In genomic region chr1:65309317-65310077, GRCh38 we compare ENCODE assay signal across 1 cellular context.
TF ChIP-seq lines count a peak whose summit lies in the region.

Gene DNAJC6, plus strand, starts transcription at chr1:65309543. Its CDS starts 203 bp downstream, at chr1:65309746.

TF ChIP-seq in WTC11, 78 proteins besides CTCF, POLR2A, EP300 and RAD21 (continued from another document):
- TF ChIP-seq E2F4 (CRISPR knock-in tag; IDR thresholded peaks at IDR 0.05; ENCODE audit: borderline replicate concordance, low read depth) (peak; percentile 67), SOX15 (CRISPR knock-in tag; IDR thresholded peaks at IDR 0.05) (no peak), MYBL2 (CRISPR knock-in tag; IDR thresholded peaks at IDR 0.05) (peak; percentile 85), NFYB (CRISPR knock-in tag; conservative IDR thresholded peaks at IDR 0.05; ENCODE audit: low read depth) (peak; percentile 36; the same call in 1 of the 2 replicates), MXD4 (CRISPR knock-in tag; IDR thresholded peaks at IDR 0.05; ENCODE audit: borderline replicate concordance) (no peak), TEAD1 (CRISPR knock-in tag; IDR thresholded peaks at IDR 0.05) (peak; percentile 93), CREM (CRISPR knock-in tag; IDR thresholded peaks at IDR 0.05) (peak; percentile 69; the same call in 1 of the 2 replicates), ZSCAN18 (CRISPR knock-in tag; IDR thresholded peaks at IDR 0.05) (no peak), AFF4 (CRISPR knock-in tag; IDR thresholded peaks at IDR 0.05; ENCODE audit: borderline replicate concordance) (no peak), ZNF416 (CRISPR knock-in tag; IDR thresholded peaks at IDR 0.05) (no peak), OVOL2 (CRISPR knock-in tag; IDR thresholded peaks at IDR 0.05; ENCODE audit: borderline replicate concordance) (no peak), ZBTB21 (CRISPR knock-in tag; IDR thresholded peaks at IDR 0.05; ENCODE audit: borderline replicate concordance) (no peak), CBFB (CRISPR knock-in tag; IDR thresholded peaks at IDR 0.05; ENCODE audit: low read depth) (no peak), IRF2 (CRISPR knock-in tag; IDR thresholded peaks at IDR 0.05; ENCODE audit: borderline replicate concordance, low read depth) (peak; percentile 48; the same call in 1 of the 2 replicates), HMGA2 (CRISPR knock-in tag; IDR thresholded peaks at IDR 0.05) (no peak), ELF4 (CRISPR knock-in tag; IDR thresholded peaks at IDR 0.05; ENCODE audit: low read depth) (peak; percentile 89), ZNF425 (CRISPR knock-in tag; conservative IDR thresholded peaks at IDR 0.05) (no peak), SMAD3 (CRISPR knock-in tag; IDR thresholded peaks at IDR 0.05; ENCODE audit: borderline replicate concordance) (peak; percentile 92), CREB1 (CRISPR knock-in tag; IDR thresholded peaks at IDR 0.05) (peak; percentile 92), ZMAT4 (CRISPR knock-in tag; IDR thresholded peaks at IDR 0.05) (no peak)
- TF ChIP-seq, protein P1, sequence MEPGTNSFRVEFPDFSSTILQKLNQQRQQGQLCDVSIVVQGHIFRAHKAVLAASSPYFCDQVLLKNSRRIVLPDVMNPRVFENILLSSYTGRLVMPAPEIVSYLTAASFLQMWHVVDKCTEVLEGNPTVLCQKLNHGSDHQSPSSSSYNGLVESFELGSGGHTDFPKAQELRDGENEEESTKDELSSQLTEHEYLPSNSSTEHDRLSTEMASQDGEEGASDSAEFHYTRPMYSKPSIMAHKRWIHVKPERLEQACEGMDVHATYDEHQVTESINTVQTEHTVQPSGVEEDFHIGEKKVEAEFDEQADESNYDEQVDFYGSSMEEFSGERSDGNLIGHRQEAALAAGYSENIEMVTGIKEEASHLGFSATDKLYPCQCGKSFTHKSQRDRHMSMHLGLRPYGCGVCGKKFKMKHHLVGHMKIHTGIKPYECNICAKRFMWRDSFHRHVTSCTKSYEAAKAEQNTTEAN (CRISPR knock-in tag; IDR thresholded peaks at IDR 0.05), result peak; percentile 91
- TF ChIP-seq, protein P2, sequence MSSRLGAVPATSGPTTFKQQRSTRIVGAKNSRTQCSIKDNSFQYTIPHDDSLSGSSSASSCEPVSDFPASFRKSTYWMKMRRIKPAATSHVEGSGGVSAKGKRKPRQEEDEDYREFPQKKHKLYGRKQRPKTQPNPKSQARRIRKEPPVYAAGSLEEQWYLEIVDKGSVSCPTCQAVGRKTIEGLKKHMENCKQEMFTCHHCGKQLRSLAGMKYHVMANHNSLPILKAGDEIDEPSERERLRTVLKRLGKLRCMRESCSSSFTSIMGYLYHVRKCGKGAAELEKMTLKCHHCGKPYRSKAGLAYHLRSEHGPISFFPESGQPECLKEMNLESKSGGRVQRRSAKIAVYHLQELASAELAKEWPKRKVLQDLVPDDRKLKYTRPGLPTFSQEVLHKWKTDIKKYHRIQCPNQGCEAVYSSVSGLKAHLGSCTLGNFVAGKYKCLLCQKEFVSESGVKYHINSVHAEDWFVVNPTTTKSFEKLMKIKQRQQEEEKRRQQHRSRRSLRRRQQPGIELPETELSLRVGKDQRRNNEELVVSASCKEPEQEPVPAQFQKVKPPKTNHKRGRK (CRISPR knock-in tag; IDR thresholded peaks at IDR 0.05; ENCODE audit: borderline replicate concordance), result no peak
- TF ChIP-seq, protein P3, sequence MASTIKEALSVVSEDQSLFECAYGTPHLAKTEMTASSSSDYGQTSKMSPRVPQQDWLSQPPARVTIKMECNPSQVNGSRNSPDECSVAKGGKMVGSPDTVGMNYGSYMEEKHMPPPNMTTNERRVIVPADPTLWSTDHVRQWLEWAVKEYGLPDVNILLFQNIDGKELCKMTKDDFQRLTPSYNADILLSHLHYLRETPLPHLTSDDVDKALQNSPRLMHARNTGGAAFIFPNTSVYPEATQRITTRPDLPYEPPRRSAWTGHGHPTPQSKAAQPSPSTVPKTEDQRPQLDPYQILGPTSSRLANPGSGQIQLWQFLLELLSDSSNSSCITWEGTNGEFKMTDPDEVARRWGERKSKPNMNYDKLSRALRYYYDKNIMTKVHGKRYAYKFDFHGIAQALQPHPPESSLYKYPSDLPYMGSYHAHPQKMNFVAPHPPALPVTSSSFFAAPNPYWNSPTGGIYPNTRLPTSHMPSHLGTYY (CRISPR knock-in tag; IDR thresholded peaks at IDR 0.05), result no peak
- TF ChIP-seq, protein P4, sequence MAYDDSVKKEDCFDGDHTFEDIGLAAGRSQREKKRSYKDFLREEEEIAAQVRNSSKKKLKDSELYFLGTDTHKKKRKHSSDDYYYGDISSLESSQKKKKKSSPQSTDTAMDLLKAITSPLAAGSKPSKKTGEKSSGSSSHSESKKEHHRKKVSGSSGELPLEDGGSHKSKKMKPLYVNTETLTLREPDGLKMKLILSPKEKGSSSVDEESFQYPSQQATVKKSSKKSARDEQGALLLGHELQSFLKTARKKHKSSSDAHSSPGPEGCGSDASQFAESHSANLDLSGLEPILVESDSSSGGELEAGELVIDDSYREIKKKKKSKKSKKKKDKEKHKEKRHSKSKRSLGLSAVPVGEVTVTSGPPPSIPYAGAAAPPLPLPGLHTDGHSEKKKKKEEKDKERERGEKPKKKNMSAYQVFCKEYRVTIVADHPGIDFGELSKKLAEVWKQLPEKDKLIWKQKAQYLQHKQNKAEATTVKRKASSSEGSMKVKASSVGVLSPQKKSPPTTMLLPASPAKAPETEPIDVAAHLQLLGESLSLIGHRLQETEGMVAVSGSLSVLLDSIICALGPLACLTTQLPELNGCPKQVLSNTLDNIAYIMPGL (CRISPR knock-in tag; IDR thresholded peaks at IDR 0.05), result peak; percentile 71; the same call in 1 of the 2 replicates
- TF ChIP-seq, protein P5, sequence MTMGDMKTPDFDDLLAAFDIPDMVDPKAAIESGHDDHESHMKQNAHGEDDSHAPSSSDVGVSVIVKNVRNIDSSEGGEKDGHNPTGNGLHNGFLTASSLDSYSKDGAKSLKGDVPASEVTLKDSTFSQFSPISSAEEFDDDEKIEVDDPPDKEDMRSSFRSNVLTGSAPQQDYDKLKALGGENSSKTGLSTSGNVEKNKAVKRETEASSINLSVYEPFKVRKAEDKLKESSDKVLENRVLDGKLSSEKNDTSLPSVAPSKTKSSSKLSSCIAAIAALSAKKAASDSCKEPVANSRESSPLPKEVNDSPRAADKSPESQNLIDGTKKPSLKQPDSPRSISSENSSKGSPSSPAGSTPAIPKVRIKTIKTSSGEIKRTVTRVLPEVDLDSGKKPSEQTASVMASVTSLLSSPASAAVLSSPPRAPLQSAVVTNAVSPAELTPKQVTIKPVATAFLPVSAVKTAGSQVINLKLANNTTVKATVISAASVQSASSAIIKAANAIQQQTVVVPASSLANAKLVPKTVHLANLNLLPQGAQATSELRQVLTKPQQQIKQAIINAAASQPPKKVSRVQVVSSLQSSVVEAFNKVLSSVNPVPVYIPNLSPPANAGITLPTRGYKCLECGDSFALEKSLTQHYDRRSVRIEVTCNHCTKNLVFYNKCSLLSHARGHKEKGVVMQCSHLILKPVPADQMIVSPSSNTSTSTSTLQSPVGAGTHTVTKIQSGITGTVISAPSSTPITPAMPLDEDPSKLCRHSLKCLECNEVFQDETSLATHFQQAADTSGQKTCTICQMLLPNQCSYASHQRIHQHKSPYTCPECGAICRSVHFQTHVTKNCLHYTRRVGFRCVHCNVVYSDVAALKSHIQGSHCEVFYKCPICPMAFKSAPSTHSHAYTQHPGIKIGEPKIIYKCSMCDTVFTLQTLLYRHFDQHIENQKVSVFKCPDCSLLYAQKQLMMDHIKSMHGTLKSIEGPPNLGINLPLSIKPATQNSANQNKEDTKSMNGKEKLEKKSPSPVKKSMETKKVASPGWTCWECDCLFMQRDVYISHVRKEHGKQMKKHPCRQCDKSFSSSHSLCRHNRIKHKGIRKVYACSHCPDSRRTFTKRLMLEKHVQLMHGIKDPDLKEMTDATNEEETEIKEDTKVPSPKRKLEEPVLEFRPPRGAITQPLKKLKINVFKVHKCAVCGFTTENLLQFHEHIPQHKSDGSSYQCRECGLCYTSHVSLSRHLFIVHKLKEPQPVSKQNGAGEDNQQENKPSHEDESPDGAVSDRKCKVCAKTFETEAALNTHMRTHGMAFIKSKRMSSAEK (CRISPR knock-in tag; IDR thresholded peaks at IDR 0.05; ENCODE audit: borderline replicate concordance), result no peak
- TF ChIP-seq, protein P6, sequence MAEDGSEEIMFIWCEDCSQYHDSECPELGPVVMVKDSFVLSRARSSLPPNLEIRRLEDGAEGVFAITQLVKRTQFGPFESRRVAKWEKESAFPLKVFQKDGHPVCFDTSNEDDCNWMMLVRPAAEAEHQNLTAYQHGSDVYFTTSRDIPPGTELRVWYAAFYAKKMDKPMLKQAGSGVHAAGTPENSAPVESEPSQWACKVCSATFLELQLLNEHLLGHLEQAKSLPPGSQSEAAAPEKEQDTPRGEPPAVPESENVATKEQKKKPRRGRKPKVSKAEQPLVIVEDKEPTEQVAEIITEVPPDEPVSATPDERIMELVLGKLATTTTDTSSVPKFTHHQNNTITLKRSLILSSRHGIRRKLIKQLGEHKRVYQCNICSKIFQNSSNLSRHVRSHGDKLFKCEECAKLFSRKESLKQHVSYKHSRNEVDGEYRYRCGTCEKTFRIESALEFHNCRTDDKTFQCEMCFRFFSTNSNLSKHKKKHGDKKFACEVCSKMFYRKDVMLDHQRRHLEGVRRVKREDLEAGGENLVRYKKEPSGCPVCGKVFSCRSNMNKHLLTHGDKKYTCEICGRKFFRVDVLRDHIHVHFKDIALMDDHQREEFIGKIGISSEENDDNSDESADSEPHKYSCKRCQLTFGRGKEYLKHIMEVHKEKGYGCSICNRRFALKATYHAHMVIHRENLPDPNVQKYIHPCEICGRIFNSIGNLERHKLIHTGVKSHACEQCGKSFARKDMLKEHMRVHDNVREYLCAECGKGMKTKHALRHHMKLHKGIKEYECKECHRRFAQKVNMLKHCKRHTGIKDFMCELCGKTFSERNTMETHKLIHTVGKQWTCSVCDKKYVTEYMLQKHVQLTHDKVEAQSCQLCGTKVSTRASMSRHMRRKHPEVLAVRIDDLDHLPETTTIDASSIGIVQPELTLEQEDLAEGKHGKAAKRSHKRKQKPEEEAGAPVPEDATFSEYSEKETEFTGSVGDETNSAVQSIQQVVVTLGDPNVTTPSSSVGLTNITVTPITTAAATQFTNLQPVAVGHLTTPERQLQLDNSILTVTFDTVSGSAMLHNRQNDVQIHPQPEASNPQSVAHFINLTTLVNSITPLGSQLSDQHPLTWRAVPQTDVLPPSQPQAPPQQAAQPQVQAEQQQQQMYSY (CRISPR knock-in tag; IDR thresholded peaks at IDR 0.05), result peak; percentile 48; the same call in 1 of the 2 replicates
